In genomic region chr13:24243311-24243710, GRCh38 we compare ENCODE assay signal across 15 cellular contexts.
A peak's percentile ranks its signal among the peaks of the same experiment; 100 is the strongest.
DNase-seq lines count a peak whose midpoint lies in the region; ATAC-seq, FAIRE-seq and TF ChIP-seq lines count a peak whose summit lies in the region.
"Had no signal": no experiment of that assay in that cellular context is flagged by ENCODE, and none has a peak within 500 bp of the region (broad histone marks: within the 10 kb centered on the region; RNA-seq: fewer than 3 reads in every experiment).

No MANE protein-coding gene starts in this region.

- TF ChIP-seq POLR2A in NB4 (IDR thresholded peaks at IDR 0.05; ENCODE audit: extremely low read depth, insufficient read length) (no peak), H54 (IDR thresholded peaks at IDR 0.05; ENCODE audit: low read depth, low read length) (no peak)

- H3K4me1 ChIP-seq in neural progenitor cell: peaks cover 7% of the 10 kb centered on the region
- H3K4me1 ChIP-seq: SJSA1 had no signal

- CTCF ChIA-PET in WTC11 (lab: Charles Lee): no interaction called here

- no peaks in the 10 kb centered on the region for H3K36me3 Mint-ChIP-seq in WTC11
- H3K36me3 Mint-ChIP-seq in neural progenitor cell: peaks cover 3% of the 10 kb centered on the region
- no peaks in the 10 kb centered on the region for H3K36me3 Mint-ChIP-seq in natural killer cell
- no peaks in the 10 kb centered on the region for H3K36me3 Mint-ChIP-seq in nephron progenitor cell (ENCODE audit: low read depth)
- H3K36me3 Mint-ChIP-seq: T-cell had no signal

- H3K9me3 Mint-ChIP-seq in WTC11: no peaks in the 10 kb centered on the region
- no peaks in the 10 kb centered on the region for H3K9me3 Mint-ChIP-seq in neural progenitor cell
- no peaks in the 10 kb centered on the region for H3K9me3 Mint-ChIP-seq in natural killer cell
- H3K9me3 Mint-ChIP-seq in nephron progenitor cell: no peaks in the 10 kb centered on the region
- H3K9me3 Mint-ChIP-seq: T-cell had no signal

- no peaks in the 10 kb centered on the region for H3K79me2 ChIP-seq in neural progenitor cell (ENCODE audit: low read depth)

- peaks cover 11% of the 10 kb centered on the region for H3F3A ChIP-seq in neural progenitor cell (ENCODE audit: low read depth)

- H3K4me2 ChIP-seq in neural progenitor cell: no peak overlapping the region

- TF ChIP-seq CTCF in NB4 (IDR thresholded peaks at IDR 0.05; ENCODE audit: low read depth, low read length) (no peak), WTC11 (IDR thresholded peaks at IDR 0.05) (no peak), neural progenitor cell (IDR thresholded peaks at IDR 0.05) (no peak), natural killer cell (IDR thresholded peaks at IDR 0.05) (no peak), nephron progenitor cell (IDR thresholded peaks at IDR 0.05) (no peak)

- H3K27me3 Mint-ChIP-seq in WTC11 (ENCODE audit: low read depth) (no peaks in the 10 kb centered on the region; the same call in 1 of the 2 replicates), neural progenitor cell (ENCODE audit: insufficient read depth, low read depth) (peaks cover 3% of the 10 kb centered on the region), natural killer cell (ENCODE audit: low read depth in 2 of 2) (no peaks in the 10 kb centered on the region), nephron progenitor cell (ENCODE audit: low read depth, poor library complexity) (peaks cover 3% of the 10 kb centered on the region)
- H3K27me3 Mint-ChIP-seq: T-cell had no signal

- peaks cover 5% of the 10 kb centered on the region for H4K20me1 ChIP-seq in neural progenitor cell (ENCODE audit: low read depth)

- H3K27ac Mint-ChIP-seq in WTC11 (peak overlapping the region; percentile 47), neural progenitor cell (peak overlapping the region; percentile 54), natural killer cell (no peak overlapping the region), nephron progenitor cell (no peak overlapping the region)
- H3K27ac Mint-ChIP-seq: T-cell had no signal

- intact Hi-C loops in natural killer cell (cut with micrococcal nuclease): no loop called here

- FAIRE-seq in H54 (lab: Jason Lieb, UNC): no peak

- H3K4me3 Mint-ChIP-seq in WTC11: no peak overlapping the region
- H3K4me3 Mint-ChIP-seq in neural progenitor cell: no peak overlapping the region
- no peak overlapping the region for H3K4me3 Mint-ChIP-seq in natural killer cell
- no peak overlapping the region for H3K4me3 Mint-ChIP-seq in nephron progenitor cell
- H3K4me3 Mint-ChIP-seq: T-cell had no signal

- ATAC-seq in WTC11: no peak
- ATAC-seq in natural killer cell: no peak
- ATAC-seq: T-cell had no signal

- H3K36me3 ChIP-seq in neural progenitor cell: no peaks in the 10 kb centered on the region
- H3K36me3 ChIP-seq: SJSA1 had no signal

- POLR2A ChIA-PET in WTC11 (lab: Charles Lee): no interaction called here

- no peaks in the 10 kb centered on the region for H3K9me3 ChIP-seq in neural progenitor cell (ENCODE audit: low read depth)
- H3K9me3 ChIP-seq: SJSA1 had no signal

- H3K9ac ChIP-seq in neural progenitor cell: no peak overlapping the region

- no peaks in the 10 kb centered on the region for H3K27me3 ChIP-seq in neural progenitor cell
- H3K27me3 ChIP-seq: SJSA1 had no signal

- DNase-seq in GF-D8 (lab: John Stamatoyannopoulos, UW) (peak; percentile 42), NB4 (ENCODE audit: low read depth) (peak; percentile 49), WTC11 (ENCODE audit: low spot score) (no peak), neural progenitor cell (ENCODE audit: low spot score) (no peak), natural killer cell (no peak), H54 (ENCODE audit: insufficient read length, low spot score) (no peak), nephron progenitor cell (no peak)
- DNase-seq: DMS 273 treated with DMSO at 0.1 percent for 48 hours, H7, NCI-H1092 treated with DMSO at 0.1 percent for 48 hours, NCI-H1694 treated with DMSO at 0.1 percent for 48 hours, NCI-H446, NCI-H748 treated with DMSO at 0.1 percent for 48 hours, T-cell had no signal

- no peak overlapping the region for H3K27ac ChIP-seq in neural progenitor cell
- H3K27ac ChIP-seq: SJSA1 had no signal

- H3K4me3 ChIP-seq in NB4 (ENCODE audit: low read depth, low read length) (no peak overlapping the region), neural progenitor cell (no peak overlapping the region)
- H3K4me3 ChIP-seq: SJSA1 had no signal

- H3K4me1 Mint-ChIP-seq in WTC11: peaks cover 52% of the 10 kb centered on the region
- H3K4me1 Mint-ChIP-seq in neural progenitor cell: peaks cover 20% of the 10 kb centered on the region
- peaks cover 0 to 8% of the 10 kb centered on the region in 2 donors for H3K4me1 Mint-ChIP-seq in natural killer cell
- H3K4me1 Mint-ChIP-seq in nephron progenitor cell: peaks cover 11% of the 10 kb centered on the region

- no peak overlapping the region for H2AFZ ChIP-seq in neural progenitor cell (replicated peaks)

TF ChIP-seq in WTC11, 78 proteins besides CTCF, POLR2A, EP300 and RAD21 (continues in another document):
- no peak for TF ChIP-seq USF1 (CRISPR knock-in tag; IDR thresholded peaks at IDR 0.05)
- TF ChIP-seq MYBL2 (CRISPR knock-in tag; IDR thresholded peaks at IDR 0.05): no peak
- TF ChIP-seq, protein P1, sequence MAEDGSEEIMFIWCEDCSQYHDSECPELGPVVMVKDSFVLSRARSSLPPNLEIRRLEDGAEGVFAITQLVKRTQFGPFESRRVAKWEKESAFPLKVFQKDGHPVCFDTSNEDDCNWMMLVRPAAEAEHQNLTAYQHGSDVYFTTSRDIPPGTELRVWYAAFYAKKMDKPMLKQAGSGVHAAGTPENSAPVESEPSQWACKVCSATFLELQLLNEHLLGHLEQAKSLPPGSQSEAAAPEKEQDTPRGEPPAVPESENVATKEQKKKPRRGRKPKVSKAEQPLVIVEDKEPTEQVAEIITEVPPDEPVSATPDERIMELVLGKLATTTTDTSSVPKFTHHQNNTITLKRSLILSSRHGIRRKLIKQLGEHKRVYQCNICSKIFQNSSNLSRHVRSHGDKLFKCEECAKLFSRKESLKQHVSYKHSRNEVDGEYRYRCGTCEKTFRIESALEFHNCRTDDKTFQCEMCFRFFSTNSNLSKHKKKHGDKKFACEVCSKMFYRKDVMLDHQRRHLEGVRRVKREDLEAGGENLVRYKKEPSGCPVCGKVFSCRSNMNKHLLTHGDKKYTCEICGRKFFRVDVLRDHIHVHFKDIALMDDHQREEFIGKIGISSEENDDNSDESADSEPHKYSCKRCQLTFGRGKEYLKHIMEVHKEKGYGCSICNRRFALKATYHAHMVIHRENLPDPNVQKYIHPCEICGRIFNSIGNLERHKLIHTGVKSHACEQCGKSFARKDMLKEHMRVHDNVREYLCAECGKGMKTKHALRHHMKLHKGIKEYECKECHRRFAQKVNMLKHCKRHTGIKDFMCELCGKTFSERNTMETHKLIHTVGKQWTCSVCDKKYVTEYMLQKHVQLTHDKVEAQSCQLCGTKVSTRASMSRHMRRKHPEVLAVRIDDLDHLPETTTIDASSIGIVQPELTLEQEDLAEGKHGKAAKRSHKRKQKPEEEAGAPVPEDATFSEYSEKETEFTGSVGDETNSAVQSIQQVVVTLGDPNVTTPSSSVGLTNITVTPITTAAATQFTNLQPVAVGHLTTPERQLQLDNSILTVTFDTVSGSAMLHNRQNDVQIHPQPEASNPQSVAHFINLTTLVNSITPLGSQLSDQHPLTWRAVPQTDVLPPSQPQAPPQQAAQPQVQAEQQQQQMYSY (CRISPR knock-in tag; IDR thresholded peaks at IDR 0.05): no peak
- TF ChIP-seq JAZF1 (CRISPR knock-in tag; IDR thresholded peaks at IDR 0.05): no peak
- no peak for TF ChIP-seq ZNF138 (CRISPR knock-in tag; conservative IDR thresholded peaks at IDR 0.05)
- TF ChIP-seq E2F5 (CRISPR knock-in tag; IDR thresholded peaks at IDR 0.05): no peak
- no peak for TF ChIP-seq ZNF671 (CRISPR knock-in tag; IDR thresholded peaks at IDR 0.05)
- TF ChIP-seq ESRRA (CRISPR knock-in tag; IDR thresholded peaks at IDR 0.05; ENCODE audit: borderline replicate concordance): no peak
- TF ChIP-seq GRHL2 (CRISPR knock-in tag; IDR thresholded peaks at IDR 0.05; ENCODE audit: insufficient replicate concordance, severe bottlenecking): no peak
- TF ChIP-seq ZBTB21 (CRISPR knock-in tag; IDR thresholded peaks at IDR 0.05; ENCODE audit: borderline replicate concordance): no peak
- TF ChIP-seq KAT7 (CRISPR knock-in tag; IDR thresholded peaks at IDR 0.05; ENCODE audit: borderline replicate concordance): no peak
- no peak for TF ChIP-seq ZNF219 (CRISPR knock-in tag; IDR thresholded peaks at IDR 0.05; ENCODE audit: borderline replicate concordance)
- TF ChIP-seq ZNF121 (CRISPR knock-in tag; IDR thresholded peaks at IDR 0.05): no peak
- TF ChIP-seq MLX (CRISPR knock-in tag; IDR thresholded peaks at IDR 0.05): no peak
- no peak for TF ChIP-seq CREM (CRISPR knock-in tag; IDR thresholded peaks at IDR 0.05)

Comparison
In these comparisons a context has a peak if more than half of its experiments do, and no peak if none do; other contexts are left out.
1. DNase-seq: peak in GF-D8 (single experiment) and NB4 (single experiment); none in WTC11 (single experiment), neural progenitor cell (single experiment), natural killer cell (single experiment), H54 (single experiment) and nephron progenitor cell (single experiment).
2. H3K27ac Mint-ChIP-seq: peak in WTC11 (single experiment) and neural progenitor cell (single experiment); none in natural killer cell (0 of 2) and nephron progenitor cell (single experiment).